In genomic region chr19:18612051-18612771, GRCh38 we compare ENCODE assay signal across 8 cellular contexts. TPM values are rescaled to one million over a fixed set of nuclear protein-coding genes. Genes with fewer than 3 reads are reported as not detected.
A peak's percentile ranks its signal among the peaks of the same experiment; 100 is the strongest.
DNase-seq lines count a peak whose midpoint lies in the region; ATAC-seq and TF ChIP-seq lines count a peak whose summit lies in the region.

No MANE protein-coding gene starts in this region.

- H3K27ac ChIP-seq in tibial artery, result no peak overlapping the region
- H3K27ac ChIP-seq in thyroid gland, result no peak overlapping the region

- CTCF ChIA-PET in activated naive CD4-positive, alpha-beta T cell treated with anti-CD3 and anti-CD28 coated beads, Interleukin-2, amount 10 ng/mL, durations not matched to agents 7 days and 5 days (lab: Charles Lee), result interaction anchor here (1.0 kb wide), 1 partner anchor 17 kb away, joined by 3 read pairs; no protein-coding TSS in a partner anchor

- H3K4me3 Mint-ChIP-seq in activated naive CD4-positive, alpha-beta T cell treated with anti-CD3 and anti-CD28 coated beads, Interleukin-2, amount 10 ng/mL, durations not matched to agents 7 days and 5 days, result peak overlapping the region; percentile 60
- peak overlapping the region; percentile 68 for H3K4me3 Mint-ChIP-seq in activated T-helper 1 cell treated with anti-CD3 and anti-CD28 coated beads, Interleukin-12 subunit alpha, Interleukin-12 subunit beta, Interleukin-2, Interleukin-4 antibody, amounts not matched to agents 30 ng/mL and 10 ng/mL and 1 ng/mL, durations not matched to agents 14 hours and 24 hours and 36 hours

- H3K36me3 ChIP-seq in kidney epithelial cell (ENCODE audit: control insufficient read depth, insufficient read depth, low read length), result no peaks in the 10 kb centered on the region
- H3K36me3 ChIP-seq in tibial artery, result no peaks in the 10 kb centered on the region
- no peaks in the 10 kb centered on the region for H3K36me3 ChIP-seq in thyroid gland

- no peaks in the 10 kb centered on the region for H3K9me3 Mint-ChIP-seq in activated naive CD4-positive, alpha-beta T cell treated with anti-CD3 and anti-CD28 coated beads, Interleukin-2, amount 10 ng/mL, durations not matched to agents 7 days and 5 days
- no peaks in the 10 kb centered on the region for H3K9me3 Mint-ChIP-seq in activated T-helper 1 cell treated with anti-CD3 and anti-CD28 coated beads, Interleukin-12 subunit alpha, Interleukin-12 subunit beta, Interleukin-2, Interleukin-4 antibody, amounts not matched to agents 30 ng/mL and 10 ng/mL and 1 ng/mL, durations not matched to agents 14 hours and 24 hours and 36 hours

- H3K4me1 ChIP-seq in tibial artery (peaks cover 0 to 41% (median 31%) of the 10 kb centered on the region in 4 donors), thyroid gland (peaks cover 25 to 35% of the 10 kb centered on the region in 2 donors)

- peaks cover 2% of the 10 kb centered on the region for H3K36me3 Mint-ChIP-seq in activated naive CD4-positive, alpha-beta T cell treated with anti-CD3 and anti-CD28 coated beads, Interleukin-2, amount 10 ng/mL, durations not matched to agents 7 days and 5 days
- no peaks in the 10 kb centered on the region for H3K36me3 Mint-ChIP-seq in activated T-helper 1 cell treated with anti-CD3 and anti-CD28 coated beads, Interleukin-12 subunit alpha, Interleukin-12 subunit beta, Interleukin-2, Interleukin-4 antibody, amounts not matched to agents 30 ng/mL and 10 ng/mL and 1 ng/mL, durations not matched to agents 14 hours and 24 hours and 36 hours (ENCODE audit: low read depth)

- no peak for ATAC-seq in HG03354 (IDR thresholded peaks at IDR 0.05; ENCODE audit: poor library complexity, severe bottlenecking, unreplicated experiment)

- H3K4me1 Mint-ChIP-seq in activated naive CD4-positive, alpha-beta T cell treated with anti-CD3 and anti-CD28 coated beads, Interleukin-2, amount 10 ng/mL, durations not matched to agents 7 days and 5 days, result peaks cover 15% of the 10 kb centered on the region
- peaks cover 5% of the 10 kb centered on the region for H3K4me1 Mint-ChIP-seq in activated T-helper 1 cell treated with anti-CD3 and anti-CD28 coated beads, Interleukin-12 subunit alpha, Interleukin-12 subunit beta, Interleukin-2, Interleukin-4 antibody, amounts not matched to agents 30 ng/mL and 10 ng/mL and 1 ng/mL, durations not matched to agents 14 hours and 24 hours and 36 hours (ENCODE audit: low read depth)

- H3K4me3 ChIP-seq in kidney epithelial cell (ENCODE audit: low read depth, low read length) (peak overlapping the region; percentile 32), tibial artery (peak overlapping the region; percentile 38 to 54), thyroid gland (replicated peaks in 1 of 3) (peak overlapping the region in 1 of 3 donors; percentile 25)

- H3K27me3 ChIP-seq in kidney epithelial cell (ENCODE audit: control insufficient read depth, insufficient read depth, low read length) (peaks cover 78% of the 10 kb centered on the region), tibial artery (peaks cover 10 to 98% of the 10 kb centered on the region in 2 donors), thyroid gland (peaks cover 46% of the 10 kb centered on the region)

- no peak overlapping the region for H3K27ac Mint-ChIP-seq in activated naive CD4-positive, alpha-beta T cell treated with anti-CD3 and anti-CD28 coated beads, Interleukin-2, amount 10 ng/mL, durations not matched to agents 7 days and 5 days
- H3K27ac Mint-ChIP-seq in activated T-helper 1 cell treated with anti-CD3 and anti-CD28 coated beads, Interleukin-12 subunit alpha, Interleukin-12 subunit beta, Interleukin-2, Interleukin-4 antibody, amounts not matched to agents 30 ng/mL and 10 ng/mL and 1 ng/mL, durations not matched to agents 14 hours and 24 hours and 36 hours, result no peak overlapping the region

- no peak for TF ChIP-seq POLR2A in thyroid gland (IDR thresholded peaks at IDR 0.05)

- H3K9me3 ChIP-seq in tibial artery (no peaks in the 10 kb centered on the region), thyroid gland (no peaks in the 10 kb centered on the region)

- 2 to 3% methylated on average over 25 of the region's 30 CpGs for WGBS in thyroid gland, 2 donors

- peaks cover 99% of the 10 kb centered on the region for H3K27me3 Mint-ChIP-seq in activated naive CD4-positive, alpha-beta T cell treated with anti-CD3 and anti-CD28 coated beads, Interleukin-2, amount 10 ng/mL, durations not matched to agents 7 days and 5 days
- H3K27me3 Mint-ChIP-seq in activated T-helper 1 cell treated with anti-CD3 and anti-CD28 coated beads, Interleukin-12 subunit alpha, Interleukin-12 subunit beta, Interleukin-2, Interleukin-4 antibody, amounts not matched to agents 30 ng/mL and 10 ng/mL and 1 ng/mL, durations not matched to agents 14 hours and 24 hours and 36 hours (ENCODE audit: insufficient read depth), result peaks cover 60% of the 10 kb centered on the region

- no peak for TF ChIP-seq CTCF in kidney epithelial cell (IDR thresholded peaks at IDR 0.05; ENCODE audit: insufficient read depth, low read length, poor library complexity, severe bottlenecking)
- TF ChIP-seq CTCF in tibial artery (IDR thresholded peaks at IDR 0.05), result no peak
- no peak for TF ChIP-seq CTCF in thyroid gland (IDR thresholded peaks at IDR 0.05)

- intact Hi-C loops in activated T-helper 1 cell treated with anti-CD3 and anti-CD28 coated beads, Interleukin-12 subunit alpha, Interleukin-12 subunit beta, Interleukin-2, Interleukin-4 antibody, amounts not matched to agents 30 ng/mL and 10 ng/mL and 1 ng/mL, durations not matched to agents 14 hours and 24 hours and 36 hours (cut with micrococcal nuclease), result no loop called here
- intact Hi-C loops in tibial artery (cut with DNase I; ENCODE audit: low total_unique reads), result no loop called here
- intact Hi-C loops in thyroid gland (cut with DNase I), result no loop called here

- DNase-seq in activated naive CD4-positive, alpha-beta T cell treated with anti-CD3 and anti-CD28 coated beads, Interleukin-2, amount 10 ng/mL, durations not matched to agents 7 days and 5 days, result no peak
- DNase-seq in activated naive CD4-positive, alpha-beta T cell treated with anti-CD3 and anti-CD28 coated beads, Interleukin-2, amount 50 U/mL, for 16 hours, result no peak
- DNase-seq in activated T-helper 1 cell treated with anti-CD3 and anti-CD28 coated beads, Interleukin-12 subunit alpha, Interleukin-12 subunit beta, Interleukin-2, Interleukin-4 antibody, amounts not matched to agents 30 ng/mL and 10 ng/mL and 1 ng/mL, durations not matched to agents 14 hours and 24 hours and 36 hours (ENCODE audit: low spot score), result no peak
- no peak for DNase-seq in kidney epithelial cell (ENCODE audit: low read depth)
- DNase-seq in tibial artery, result no peak
- no peak for DNase-seq in MV-4-11 (lab: John Stamatoyannopoulos, UW)
- DNase-seq in thyroid gland, result no peak

RNA-seq across cellular contexts. Expression of gene TMEM59L, which starts 0.5 kb away (rescaled TPM):
- total RNA-seq in activated T-helper 1 cell treated with anti-CD3 and anti-CD28 coated beads, Interleukin-12 subunit alpha, Interleukin-12 subunit beta, Interleukin-2, Interleukin-4 antibody, amounts not matched to agents 30 ng/mL and 10 ng/mL and 1 ng/mL, durations not matched to agents 14 hours and 24 hours and 36 hours, result 0.10 and 0.17 TPM in 2 replicates
- total RNA-seq in kidney epithelial cell, result 3.8 and 6.5 TPM in 2 replicates
- total RNA-seq in thyroid gland, result 1 to 10 TPM; 1.3 to 3.1 (median 2.3) TPM

RNA-seq across cellular contexts. Expression of gene CRLF1, which starts 5.6 kb away (rescaled TPM):
- not detected in 2 replicates for total RNA-seq in activated T-helper 1 cell treated with anti-CD3 and anti-CD28 coated beads, Interleukin-12 subunit alpha, Interleukin-12 subunit beta, Interleukin-2, Interleukin-4 antibody, amounts not matched to agents 30 ng/mL and 10 ng/mL and 1 ng/mL, durations not matched to agents 14 hours and 24 hours and 36 hours
- total RNA-seq in kidney epithelial cell (16.5 and 30.1 TPM in 2 replicates), thyroid gland (100 to 1,000 TPM in 2 of 4 donors, 10 to 100 TPM in 2; 87.2 to 140 (median 101) TPM)

RNA-seq across cellular contexts. Expression of gene REX1BD, which starts 23.6 kb away (rescaled TPM):
- total RNA-seq in activated T-helper 1 cell treated with anti-CD3 and anti-CD28 coated beads, Interleukin-12 subunit alpha, Interleukin-12 subunit beta, Interleukin-2, Interleukin-4 antibody, amounts not matched to agents 30 ng/mL and 10 ng/mL and 1 ng/mL, durations not matched to agents 14 hours and 24 hours and 36 hours, result 134 and 135 TPM in 2 replicates
- total RNA-seq in kidney epithelial cell (119 and 136 TPM in 2 replicates), thyroid gland (100 to 1,000 TPM in 2 of 4 donors, 10 to 100 TPM in 2; 57.4 to 137 (median 101) TPM)

RNA-seq across cellular contexts. Expression of gene KLHL26, which starts 24.6 kb away (rescaled TPM):
- total RNA-seq in activated T-helper 1 cell treated with anti-CD3 and anti-CD28 coated beads, Interleukin-12 subunit alpha, Interleukin-12 subunit beta, Interleukin-2, Interleukin-4 antibody, amounts not matched to agents 30 ng/mL and 10 ng/mL and 1 ng/mL, durations not matched to agents 14 hours and 24 hours and 36 hours, result 12.7 and 16.0 TPM in 2 replicates
- total RNA-seq in kidney epithelial cell, result 7.5 and 9.6 TPM in 2 replicates
- 10 to 100 TPM; 13.4 to 20.2 (median 15.9) TPM for total RNA-seq in thyroid gland

RNA-seq across cellular contexts. Expression of gene UBA52, which starts 40.6 kb away (rescaled TPM):
- 1,472 and 1,500 TPM in 2 replicates for total RNA-seq in activated T-helper 1 cell treated with anti-CD3 and anti-CD28 coated beads, Interleukin-12 subunit alpha, Interleukin-12 subunit beta, Interleukin-2, Interleukin-4 antibody, amounts not matched to agents 30 ng/mL and 10 ng/mL and 1 ng/mL, durations not matched to agents 14 hours and 24 hours and 36 hours
- total RNA-seq in kidney epithelial cell (859 and 990 TPM in 2 replicates), thyroid gland (100 to 1,000 TPM; 395 to 726 (median 521) TPM)

Comparison
In these comparisons a context has a peak if more than half of its experiments do, and no peak if none do; other contexts are left out.
1. RNA of gene CRLF1, which starts 5.6 kb away (total RNA-seq): 87.2 to 140 TPM in thyroid gland and 16.5 to 30.1 TPM in kidney epithelial cell; not detected in activated T-helper 1 cell treated with anti-CD3 and anti-CD28 coated beads, Interleukin-12 subunit alpha, Interleukin-12 subunit beta, Interleukin-2, Interleukin-4 antibody, amounts not matched to agents 30 ng/mL and 10 ng/mL and 1 ng/mL, durations not matched to agents 14 hours and 24 hours and 36 hours; every median in the first group is over 10 times any median in the second.